17 cellular contexts compared by ENCODE assay signal in the genomic region with DNA sequence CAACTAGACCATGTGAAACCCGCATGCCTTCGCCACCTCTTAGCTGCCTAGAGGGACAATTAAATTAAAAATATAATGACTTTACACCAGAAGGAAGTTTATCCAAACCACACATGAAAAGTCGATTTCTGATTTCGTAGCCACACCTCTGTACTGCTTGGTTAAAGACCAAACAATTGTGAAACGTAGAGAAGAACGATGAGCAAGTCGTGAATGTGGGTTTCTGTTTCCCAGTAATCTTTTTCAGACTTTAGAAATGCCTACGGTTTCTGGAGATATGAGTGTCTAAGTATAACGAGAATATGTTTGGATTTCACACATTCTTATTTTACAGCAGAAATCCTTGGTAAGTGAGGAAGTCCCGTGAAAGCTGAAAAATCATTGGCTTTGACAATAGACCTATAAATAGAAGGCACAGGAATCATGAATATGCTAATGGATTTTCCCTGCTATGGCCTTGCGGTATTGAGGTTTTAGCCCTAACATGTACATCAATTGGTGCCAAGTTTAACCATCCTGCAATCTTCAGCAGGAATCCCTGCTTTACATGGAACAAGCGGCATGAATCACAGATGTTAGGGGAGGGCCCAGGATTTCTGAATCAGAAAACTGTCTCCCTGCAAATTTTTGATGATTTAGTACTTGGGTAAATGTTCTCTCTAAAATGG.
DNase-seq lines count a peak whose midpoint lies in the region; ATAC-seq, FAIRE-seq and TF ChIP-seq lines count a peak whose summit lies in the region.
"Had no signal": no experiment of that assay in that cellular context is flagged by ENCODE, and none has a peak within 500 bp of the region (broad histone marks: within the 10 kb centered on the region; RNA-seq: fewer than 3 reads in every experiment).

No MANE protein-coding gene starts in this region.

- H3F3A ChIP-seq in smooth muscle cell (ENCODE audit: low read depth) = no peaks in the 10 kb centered on the region

- no peaks in the 10 kb centered on the region for H3K9me3 ChIP-seq in smooth muscle cell (replicated peaks; ENCODE audit: low read depth)
- H3K9me3 ChIP-seq: sigmoid colon had no signal

- peak overlapping the region; percentile 59 for H3K4me2 ChIP-seq in smooth muscle cell

- peak; percentile 61 for DNase-seq in H54 (ENCODE audit: insufficient read length, low spot score)
- DNase-seq in RWPE1 (ENCODE audit: low spot score) = peak; percentile 96
- peak; percentile 96 for DNase-seq in fibroblast of gingiva (ENCODE audit: low read depth)
- DNase-seq in smooth muscle cell (lab: John Stamatoyannopoulos, UW; ENCODE audit: unreplicated experiment) = no peak
- no peak for DNase-seq in cortex of kidney (lab: John Stamatoyannopoulos, UW)
- no peak for DNase-seq in mesenteric fat pad (ENCODE audit: low spot score)
- DNase-seq: activated CD8-positive, alpha-beta memory T cell treated with anti-CD3 and anti-CD28 coated beads for 24 hours; activated gamma-delta T cell treated with Interleukin-2 at 50 U/mL for 16 hours; GOT3; NK-92 treated with Interleukin-12 subunit alpha and Interleukin-12 subunit beta, amount 100 ng/mL, for 24 hours; sigmoid colon; WERI-Rb-1 had no signal

- ATAC-seq in GM19452 (IDR thresholded peaks at IDR 0.05; ENCODE audit: unreplicated experiment) (no peak), HG03095 (IDR thresholded peaks at IDR 0.05; ENCODE audit: unreplicated experiment) (no peak)

- H3K27ac ChIP-seq in RWPE1 = peak overlapping the region; percentile 95
- H3K27ac ChIP-seq in smooth muscle cell (ENCODE audit: low read depth) = peak overlapping the region; percentile 64
- H3K27ac ChIP-seq: cardiac muscle cell, HL-60, sigmoid colon, WERI-Rb-1 had no signal

- no peaks in the 10 kb centered on the region for H3K27me3 ChIP-seq in smooth muscle cell (ENCODE audit: low read depth)
- H3K27me3 ChIP-seq: cardiac muscle cell, sigmoid colon had no signal

- no peak overlapping the region for H2AFZ ChIP-seq in smooth muscle cell (ENCODE audit: low read depth)

- 60% methylated on average over 12 of the region's 12 CpGs for WGBS in smooth muscle cell (ENCODE audit: low lambda C conversion rate)

- FAIRE-seq in H54 (lab: Jason Lieb, UNC) = no peak
- FAIRE-seq: endometrium had no signal

- TF ChIP-seq POLR2A in H54 (IDR thresholded peaks at IDR 0.05; ENCODE audit: low read depth, low read length) = no peak

- no peak overlapping the region for H3K9ac ChIP-seq in smooth muscle cell (ENCODE audit: low read depth)

- H3K79me2 ChIP-seq in smooth muscle cell (ENCODE audit: low read depth) = no peaks in the 10 kb centered on the region

- H4K20me1 ChIP-seq in smooth muscle cell (ENCODE audit: low read depth) = no peaks in the 10 kb centered on the region

- H3K4me1 ChIP-seq in smooth muscle cell (ENCODE audit: low read depth) = no peaks in the 10 kb centered on the region

- H3K36me3 ChIP-seq in smooth muscle cell (ENCODE audit: low read depth) = no peaks in the 10 kb centered on the region
- H3K36me3 ChIP-seq: cardiac muscle cell, sigmoid colon, WERI-Rb-1 had no signal

- POLR2A ChIA-PET in RWPE1 (lab: Yijun Ruan, JAX; ENCODE audit: low non-redundant PET) = no interaction called here

- no peak overlapping the region for H3K4me3 ChIP-seq in smooth muscle cell
- H3K4me3 ChIP-seq: cardiac muscle cell, sigmoid colon had no signal

- CTCF ChIA-PET in RWPE1 (lab: Yijun Ruan, JAX) = interaction anchor here (0.7 kb wide), 2 partner anchors 90 to 142 kb away, joined by 3 read pairs; no protein-coding TSS in a partner anchor

- TF ChIP-seq CTCF in RWPE1 (conservative IDR thresholded peaks at IDR 0.05; ENCODE audit: low read depth) (no peak), smooth muscle cell (IDR thresholded peaks at IDR 0.05; ENCODE audit: borderline replicate concordance, insufficient read depth, poor library complexity, severe bottlenecking) (no peak)

Comparison
In these comparisons a context has a peak if more than half of its experiments do, and no peak if none do; other contexts are left out.
1. DNase-seq: peak in H54 (single experiment), RWPE1 (single experiment) and fibroblast of gingiva (single experiment); none in smooth muscle cell (single experiment), cortex of kidney (single experiment) and mesenteric fat pad (single experiment).